In the genomic region with DNA sequence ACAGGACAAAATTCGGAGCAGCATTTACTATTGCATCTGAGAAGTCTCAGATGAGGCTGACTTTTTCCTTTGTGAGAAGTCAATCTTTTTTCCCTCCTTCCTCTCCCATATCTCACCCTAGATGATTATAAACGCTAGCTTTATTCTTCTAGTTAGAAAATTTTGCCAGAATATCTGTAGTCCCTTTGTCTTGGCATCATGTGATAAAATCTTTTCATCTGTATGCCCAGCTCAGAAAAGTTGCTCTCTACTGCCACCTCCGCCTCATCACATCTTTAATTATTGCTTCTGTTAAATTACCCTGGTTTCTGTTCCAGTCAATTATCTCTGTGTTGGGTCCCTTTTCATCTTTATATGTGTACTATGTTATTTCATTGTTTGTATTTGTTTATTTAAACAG, we compare ENCODE assay signal across 15 cellular contexts.
DNase-seq lines count a peak whose midpoint lies in the region; ATAC-seq and TF ChIP-seq lines count a peak whose summit lies in the region.
"Had no signal": no experiment of that assay in that cellular context is flagged by ENCODE, and none has a peak within 500 bp of the region (broad histone marks: within the 10 kb centered on the region; RNA-seq: fewer than 3 reads in every experiment).

No MANE protein-coding gene starts in this region.

- no peak overlapping the region for H2AK5ac ChIP-seq in neuronal stem cell (ENCODE audit: low read depth, low read length)

- H3K27me3 ChIP-seq in DOHH2 (ENCODE audit: control insufficient read depth, low read length), result no peaks in the 10 kb centered on the region
- no peaks in the 10 kb centered on the region for H3K27me3 ChIP-seq in body of pancreas
- no peaks in the 10 kb centered on the region for H3K27me3 ChIP-seq in neuronal stem cell (ENCODE audit: control insufficient read depth in 3 of 3, insufficient read depth in 3 of 3, low read depth in 1 of 3, low read length in 3 of 3)
- H3K27me3 ChIP-seq: heart left ventricle, upper lobe of left lung had no signal

- H3K4me3 ChIP-seq in DOHH2 (ENCODE audit: low read length) (no peak overlapping the region), body of pancreas (no peak overlapping the region), neuronal stem cell (ENCODE audit: low read length in 2 of 2) (no peak overlapping the region)
- H3K4me3 ChIP-seq: heart left ventricle, lower lobe of right lung, upper lobe of left lung had no signal

- no peak overlapping the region for H3K9ac ChIP-seq in neuronal stem cell (ENCODE audit: low read depth, low read length, poor library complexity)

- no peak overlapping the region for H3K14ac ChIP-seq in neuronal stem cell (ENCODE audit: low read length)

- no peak overlapping the region for H2BK15ac ChIP-seq in neuronal stem cell (ENCODE audit: low read length)

- H3K4me2 ChIP-seq in DOHH2 (ENCODE audit: low read length) (no peak overlapping the region), neuronal stem cell (ENCODE audit: insufficient read depth, low read length, poor library complexity, severe bottlenecking) (no peak overlapping the region)

- WGBS in body of pancreas, 2 donors, result 61 to 62% methylated on average over 3 of the region's 3 CpGs
- no CpG with 5 or more reads among the region's 3 CpGs for WGBS in neuronal stem cell (ENCODE audit: extremely low coverage in 2 of 2, insufficient read length in 2 of 2, insufficient replicate concordance in 1 of 2), 2 donors

- no peak overlapping the region for H2BK12ac ChIP-seq in neuronal stem cell (ENCODE audit: low read length)

- no peak overlapping the region for H3K23ac ChIP-seq in neuronal stem cell (ENCODE audit: low read depth, low read length, poor library complexity)

- H2AFZ ChIP-seq in neuronal stem cell (ENCODE audit: low read length), result no peak overlapping the region

- H3K4ac ChIP-seq in neuronal stem cell (ENCODE audit: low read length), result no peak overlapping the region

- DNase-seq in Kasumi-1 (lab: John Stamatoyannopoulos, UW) (peak; percentile 29 to 30), amniotic epithelial cell (ENCODE audit: low read depth) (peak; percentile 7), medulla oblongata (ENCODE audit: extremely low spot score) (peak; percentile 11), NCI-H1105 (lab: John Stamatoyannopoulos, UW) (no peak), COR-L47 (lab: John Stamatoyannopoulos, UW) (no peak), body of pancreas (no peak), neuronal stem cell (ENCODE audit: low spot score) (no peak)
- DNase-seq: activated CD4-positive, alpha-beta T cell treated with anti-CD3 and anti-CD28 coated beads for 48 hours; activated gamma-delta T cell; heart left ventricle; lower lobe of right lung; NCI-H2081; SIG-M5; upper lobe of left lung had no signal

- TF ChIP-seq CTCF in DOHH2 (IDR thresholded peaks at IDR 0.05; ENCODE audit: low read depth, low read length, poor library complexity, severe bottlenecking), result peak; percentile 22
- TF ChIP-seq CTCF in body of pancreas (IDR thresholded peaks at IDR 0.05), result no peak

- no peak overlapping the region for H4K8ac ChIP-seq in neuronal stem cell (ENCODE audit: low read depth, low read length)

- H3K9me3 ChIP-seq in DOHH2 (ENCODE audit: control insufficient read depth, insufficient read depth, low read length), result no peaks in the 10 kb centered on the region
- H3K9me3 ChIP-seq in body of pancreas, result no peaks in the 10 kb centered on the region
- H3K9me3 ChIP-seq in neuronal stem cell (replicated peaks in 1 of 2; ENCODE audit: control insufficient read depth in 2 of 2, insufficient read depth in 1 of 2, low read depth in 1 of 2, low read length in 2 of 2), result peaks cover 0 to 2% of the 10 kb centered on the region in 2 donors
- H3K9me3 ChIP-seq: heart left ventricle, lower lobe of right lung, upper lobe of left lung had no signal

- no peaks in the 10 kb centered on the region for H3K36me3 ChIP-seq in DOHH2 (ENCODE audit: control insufficient read depth, low read length)
- H3K36me3 ChIP-seq in body of pancreas (replicated peaks in 1 of 2; ENCODE audit: insufficient read depth in 1 of 2, low read depth in 2 of 2), result no peaks in the 10 kb centered on the region
- no peaks in the 10 kb centered on the region for H3K36me3 ChIP-seq in neuronal stem cell (replicated peaks in 1 of 2; ENCODE audit: control insufficient read depth in 2 of 2, insufficient read depth in 2 of 2, low read length in 2 of 2)
- H3K36me3 ChIP-seq: heart left ventricle, lower lobe of right lung, upper lobe of left lung had no signal

- H3K4me1 ChIP-seq in DOHH2 (ENCODE audit: control insufficient read depth, low read length) (no peaks in the 10 kb centered on the region), body of pancreas (no peaks in the 10 kb centered on the region), neuronal stem cell (ENCODE audit: control insufficient read depth in 2 of 2, insufficient read depth in 1 of 2, low read depth in 1 of 2, low read length in 2 of 2) (peaks cover 0 to 3% of the 10 kb centered on the region in 2 donors)
- H3K4me1 ChIP-seq: lower lobe of right lung, upper lobe of left lung had no signal

- H3K79me1 ChIP-seq in neuronal stem cell (ENCODE audit: low read depth, low read length), result no peaks in the 10 kb centered on the region

- TF ChIP-seq POLR2A in body of pancreas (IDR thresholded peaks at IDR 0.05), result no peak

- no peaks in the 10 kb centered on the region for H4K20me1 ChIP-seq in DOHH2 (ENCODE audit: control insufficient read depth, insufficient read depth, low read depth, low read length)

- H3K9me2 ChIP-seq in DOHH2 (replicated peaks; ENCODE audit: control insufficient read depth, low read length), result no peaks in the 10 kb centered on the region

- no peak overlapping the region for H2BK120ac ChIP-seq in neuronal stem cell (ENCODE audit: low read depth, low read length)

- no peaks in the 10 kb centered on the region for H3F3A ChIP-seq in DOHH2 (ENCODE audit: control insufficient read depth, insufficient read depth)

- no peaks in the 10 kb centered on the region for H3K79me2 ChIP-seq in DOHH2 (ENCODE audit: control insufficient read depth, low read length)

- H3K27ac ChIP-seq in DOHH2 (ENCODE audit: low read depth, low read length) (no peak overlapping the region), body of pancreas (no peak overlapping the region), neuronal stem cell (replicated peaks; ENCODE audit: low read length) (no peak overlapping the region)
- H3K27ac ChIP-seq: heart left ventricle, lower lobe of right lung, upper lobe of left lung had no signal

- no peak overlapping the region for H2BK5ac ChIP-seq in neuronal stem cell (ENCODE audit: low read length)

- no peak overlapping the region for H3K18ac ChIP-seq in neuronal stem cell (ENCODE audit: low read length)

- H4K91ac ChIP-seq in neuronal stem cell (ENCODE audit: low read depth, low read length, poor library complexity), result no peak overlapping the region

- no peak for ATAC-seq in body of pancreas
- ATAC-seq: heart left ventricle, lower lobe of right lung had no signal

- intact Hi-C loops in body of pancreas (cut with DNase I), result no loop called here

Comparison
In these comparisons a context has a peak if more than half of its experiments do, and no peak if none do; other contexts are left out.
1. DNase-seq: peak in Kasumi-1 (2 of 2), amniotic epithelial cell (single experiment) and medulla oblongata (single experiment); none in NCI-H1105 (single experiment), COR-L47 (single experiment), body of pancreas (0 of 4) and neuronal stem cell (single experiment).